Comparison of ENCODE assay signal across 16 cellular contexts in genomic region chr14:51023964-51024363, GRCh38.
DNase-seq lines count a peak whose midpoint lies in the region; ATAC-seq and TF ChIP-seq lines count a peak whose summit lies in the region.
"Had no signal": no experiment of that assay in that cellular context is flagged by ENCODE, and none has a peak within 500 bp of the region (broad histone marks: within the 10 kb centered on the region; RNA-seq: fewer than 3 reads in every experiment).

No MANE protein-coding gene starts in this region.

- no peak overlapping the region for H3K4me3 ChIP-seq in aorta (ENCODE audit: low read length in 2 of 2)
- H3K4me3 ChIP-seq: smooth muscle cell had no signal

- no peaks in the 10 kb centered on the region for H3K4me1 ChIP-seq in aorta (ENCODE audit: control insufficient read depth in 1 of 2, insufficient read depth in 2 of 2, low read length in 2 of 2)

- intact Hi-C loops in head of caudate nucleus (cut with DNase I), result no loop called here
- intact Hi-C loops in aorta (cut with DNase I), result no loop called here

- DNase-seq in Ammon's horn (ENCODE audit: low spot score) (peak; percentile 83), amygdala (lab: John Stamatoyannopoulos, UW) (peak in 37 of 56 donors; percentile 16 to 82 (median 51)), head of caudate nucleus (peak in 37 of 42 donors; percentile 41 to 81 (median 66)), nucleus accumbens (lab: John Stamatoyannopoulos, UW) (peak in 39 of 56 donors; percentile 18 to 81 (median 53)), OCI-M1 (lab: John Stamatoyannopoulos, UW) (no peak), endothelial cell (ENCODE audit: low spot score) (no peak), cerebellar nuclear complex (lab: John Stamatoyannopoulos, UW) (no peak), aorta (no peak)
- DNase-seq: activated CD8-positive, alpha-beta T cell treated with anti-CD3 and anti-CD28 coated beads, Interleukin-2, amount 10 ng/mL, durations not matched to agents 7 days and 5 days; GDM1; NCI-H2107; NCI-H748 treated with DMSO at 0.1 percent for 48 hours; stimulated activated naive CD4-positive, alpha-beta T cell; WERI-Rb-1 had no signal

- 92 to 94% methylated on average over 3 of the region's 3 CpGs for WGBS in aorta, 2 donors

- H3K27ac Mint-ChIP-seq in endothelial cell (ENCODE audit: unreplicated experiment), result no peak overlapping the region
- H3K27ac Mint-ChIP-seq: activated CD8-positive, alpha-beta T cell treated with anti-CD3 and anti-CD28 coated beads, Interleukin-2, amount 10 ng/mL, durations not matched to agents 7 days and 5 days; activated T-helper 1 cell treated with anti-CD3 and anti-CD28 coated beads, Interleukin-12 subunit alpha, Interleukin-12 subunit beta, Interleukin-2, Interleukin-4 antibody, amounts not matched to agents 30 ng/mL and 10 ng/mL and 1 ng/mL, durations not matched to agents 14 hours and 24 hours and 36 hours had no signal

- no peaks in the 10 kb centered on the region for H3K36me3 Mint-ChIP-seq in endothelial cell (ENCODE audit: low read depth, unreplicated experiment)

- no peak for TF ChIP-seq CTCF in endothelial cell (IDR thresholded peaks at IDR 0.05; ENCODE audit: unreplicated experiment)

- H3K9me3 Mint-ChIP-seq in endothelial cell (ENCODE audit: unreplicated experiment), result no peaks in the 10 kb centered on the region
- H3K9me3 Mint-ChIP-seq: activated T-helper 1 cell treated with anti-CD3 and anti-CD28 coated beads, Interleukin-12 subunit alpha, Interleukin-12 subunit beta, Interleukin-2, Interleukin-4 antibody, amounts not matched to agents 30 ng/mL and 10 ng/mL and 1 ng/mL, durations not matched to agents 14 hours and 24 hours and 36 hours had no signal

- peaks cover 0 to 2% of the 10 kb centered on the region in 2 donors for H3K27me3 ChIP-seq in aorta (ENCODE audit: control insufficient read depth in 1 of 2, insufficient read depth in 2 of 2, low read length in 1 of 2)

- H3K36me3 ChIP-seq in aorta (ENCODE audit: control insufficient read depth in 1 of 2, insufficient read depth in 2 of 2, low read length in 1 of 2), result no peaks in the 10 kb centered on the region

- H3K9me3 ChIP-seq in aorta (ENCODE audit: control insufficient read depth, low read length), result peaks cover 2% of the 10 kb centered on the region

- no peak overlapping the region for H3K4me3 Mint-ChIP-seq in endothelial cell (ENCODE audit: unreplicated experiment)
- H3K4me3 Mint-ChIP-seq: activated CD8-positive, alpha-beta T cell treated with anti-CD3 and anti-CD28 coated beads, Interleukin-2, amount 10 ng/mL, durations not matched to agents 7 days and 5 days; activated T-helper 1 cell treated with anti-CD3 and anti-CD28 coated beads, Interleukin-12 subunit alpha, Interleukin-12 subunit beta, Interleukin-2, Interleukin-4 antibody, amounts not matched to agents 30 ng/mL and 10 ng/mL and 1 ng/mL, durations not matched to agents 14 hours and 24 hours and 36 hours had no signal

- peaks cover 3% of the 10 kb centered on the region for H3K27me3 Mint-ChIP-seq in endothelial cell (ENCODE audit: unreplicated experiment)

- no peak for ATAC-seq in aorta (ENCODE audit: low FRiP score)
- ATAC-seq: activated CD8-positive, alpha-beta T cell treated with anti-CD3 and anti-CD28 coated beads, Interleukin-2, amount 10 ng/mL, durations not matched to agents 7 days and 5 days had no signal

- peaks cover 15% of the 10 kb centered on the region for H3K4me1 Mint-ChIP-seq in endothelial cell (ENCODE audit: unreplicated experiment)

- no peak overlapping the region for H3K27ac ChIP-seq in aorta (ENCODE audit: low read depth in 1 of 2, low read length in 2 of 2)
- H3K27ac ChIP-seq: WERI-Rb-1 had no signal

Comparison
In these comparisons a context has a peak if more than half of its experiments do, and no peak if none do; other contexts are left out.
1. DNase-seq: peak in Ammon's horn (single experiment), amygdala (37 of 56), head of caudate nucleus (37 of 42) and nucleus accumbens (39 of 56); none in OCI-M1 (single experiment), endothelial cell (single experiment), cerebellar nuclear complex (0 of 2) and aorta (0 of 2).